ENCODE assay signal across 17 cellular contexts in the genomic region with DNA sequence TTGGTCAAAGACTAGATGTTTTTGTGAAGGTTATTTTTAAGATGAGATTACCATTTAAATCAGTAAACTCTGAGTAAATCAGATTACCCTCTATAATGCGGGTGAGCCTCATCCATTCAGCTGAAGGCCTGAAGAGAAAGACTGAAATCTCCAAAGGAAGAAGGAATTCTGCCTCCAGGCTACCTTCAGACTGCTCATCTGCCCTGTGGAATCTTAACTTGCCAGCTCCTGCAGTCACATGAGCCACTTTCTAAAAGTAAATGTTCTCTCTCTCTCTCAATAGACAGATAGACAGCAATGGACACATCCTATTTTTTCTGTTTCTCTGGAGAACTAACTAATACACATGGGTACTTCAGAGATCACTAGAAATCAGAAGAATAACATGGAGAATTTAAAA.
DNase-seq lines count a peak whose midpoint lies in the region; ATAC-seq and TF ChIP-seq lines count a peak whose summit lies in the region.
"Had no signal": no experiment of that assay in that cellular context is flagged by ENCODE, and none has a peak within 500 bp of the region (broad histone marks: within the 10 kb centered on the region; RNA-seq: fewer than 3 reads in every experiment).

No MANE protein-coding gene starts in this region.

- H2BK120ac ChIP-seq in mesendoderm (ENCODE audit: low read depth, low read length): no peak overlapping the region

- WGBS in mesendoderm (ENCODE audit: extremely low coverage, insufficient coverage, low lambda C conversion rate): no CpG with 5 or more reads among the region's 1 CpG

- H3K9me3 Mint-ChIP-seq in MCF 10A (ENCODE audit: unreplicated experiment): no peaks in the 10 kb centered on the region
- H3K9me3 Mint-ChIP-seq in stimulated activated effector memory CD8-positive, alpha-beta T cell treated with anti-CD3 and anti-CD28 coated beads, Interleukin-12 subunit alpha, Interleukin-12 subunit beta, amount 100 ng/mL, for 72 hours: no peaks in the 10 kb centered on the region

- no peak overlapping the region for H3K4ac ChIP-seq in mesendoderm (ENCODE audit: low read depth, low read length)

- intact Hi-C loops in MCF 10A (cut with micrococcal nuclease) (no loop called here), breast epithelium (cut with DNase I; ENCODE audit: low total_unique reads) (no loop called here)

- CTCF ChIA-PET in MCF 10A (lab: Yijun Ruan, JAX): no interaction called here

- H3K36me3 Mint-ChIP-seq in MCF 10A (ENCODE audit: insufficient read depth, unreplicated experiment): no peaks in the 10 kb centered on the region
- no peaks in the 10 kb centered on the region for H3K36me3 Mint-ChIP-seq in stimulated activated effector memory CD8-positive, alpha-beta T cell treated with anti-CD3 and anti-CD28 coated beads, Interleukin-12 subunit alpha, Interleukin-12 subunit beta, amount 100 ng/mL, for 72 hours
- H3K36me3 Mint-ChIP-seq: CD8-positive, alpha-beta memory T cell had no signal

- no peak overlapping the region for H2AK5ac ChIP-seq in mesendoderm (ENCODE audit: low read length)

- TF ChIP-seq CTCF in MCF 10A (IDR thresholded peaks at IDR 0.05; ENCODE audit: unreplicated experiment): no peak
- no peak for TF ChIP-seq CTCF in breast epithelium (IDR thresholded peaks at IDR 0.05)

- H3K4me1 Mint-ChIP-seq in MCF 10A (ENCODE audit: insufficient read depth, unreplicated experiment): peaks cover 9% of the 10 kb centered on the region
- H3K4me1 Mint-ChIP-seq in stimulated activated effector memory CD8-positive, alpha-beta T cell treated with anti-CD3 and anti-CD28 coated beads, Interleukin-12 subunit alpha, Interleukin-12 subunit beta, amount 100 ng/mL, for 72 hours: no peaks in the 10 kb centered on the region
- H3K4me1 Mint-ChIP-seq: CD8-positive, alpha-beta memory T cell had no signal

- no peaks in the 10 kb centered on the region for H3K79me2 ChIP-seq in mesendoderm (ENCODE audit: control insufficient read depth, insufficient read depth, low read length)

- H4K5ac ChIP-seq in mesendoderm (ENCODE audit: low read length): no peak overlapping the region

- no peak overlapping the region for H2BK15ac ChIP-seq in mesendoderm (replicated peaks; ENCODE audit: low read depth)

- no peak overlapping the region for H2BK5ac ChIP-seq in mesendoderm (ENCODE audit: low read length)

- no peaks in the 10 kb centered on the region for H3K9me3 ChIP-seq in breast epithelium
- H3K9me3 ChIP-seq: BLaER1, Caco-2, HAP-1 had no signal

- H3K4me2 ChIP-seq in mesendoderm (ENCODE audit: low read length): no peak overlapping the region

- peaks cover 6% of the 10 kb centered on the region for H3K79me1 ChIP-seq in mesendoderm (ENCODE audit: low read length)

- no peak for DNase-seq in MCF 10A (ENCODE audit: unreplicated experiment)
- DNase-seq in breast epithelium (ENCODE audit: low spot score in 2 of 2): no peak
- no peak for DNase-seq in epithelial cell of prostate (ENCODE audit: low read depth, low spot score)
- peak; percentile 47 for DNase-seq in mesendoderm
- no peak for DNase-seq in NOMO-1 treated with dmso at 0.1 percent for 144 hours (lab: John Stamatoyannopoulos, UW; ENCODE audit: unreplicated experiment)
- DNase-seq in NCI-H526 (lab: John Stamatoyannopoulos, UW): no peak
- no peak for DNase-seq in stimulated activated effector memory CD8-positive, alpha-beta T cell treated with anti-CD3 and anti-CD28 coated beads, Interleukin-12 subunit alpha, Interleukin-12 subunit beta, amount 100 ng/mL, for 72 hours (ENCODE audit: low spot score in 2 of 2)
- DNase-seq: 8988T; AML-193; Caco-2; CD8-positive, alpha-beta memory T cell; DMS53 had no signal

- no peak overlapping the region for H3K23ac ChIP-seq in mesendoderm (ENCODE audit: low read length)

- no peak overlapping the region for H3K4me3 Mint-ChIP-seq in MCF 10A (ENCODE audit: unreplicated experiment)
- no peak overlapping the region for H3K4me3 Mint-ChIP-seq in stimulated activated effector memory CD8-positive, alpha-beta T cell treated with anti-CD3 and anti-CD28 coated beads, Interleukin-12 subunit alpha, Interleukin-12 subunit beta, amount 100 ng/mL, for 72 hours
- H3K4me3 Mint-ChIP-seq: CD8-positive, alpha-beta memory T cell had no signal

- TF ChIP-seq POLR2A in breast epithelium (IDR thresholded peaks at IDR 0.05): no peak

- H3K18ac ChIP-seq in mesendoderm (ENCODE audit: low read length): no peak overlapping the region

- H3K27ac ChIP-seq in breast epithelium: no peak overlapping the region
- peak overlapping the region; percentile 21 for H3K27ac ChIP-seq in epithelial cell of prostate
- H3K27ac ChIP-seq in mesendoderm (ENCODE audit: low read depth, low read length): no peak overlapping the region
- H3K27ac ChIP-seq: BLaER1 had no signal

- H3K4me1 ChIP-seq in breast epithelium: no peaks in the 10 kb centered on the region
- H3K4me1 ChIP-seq in mesendoderm (ENCODE audit: control insufficient read depth, low read depth, low read length): no peaks in the 10 kb centered on the region
- H3K4me1 ChIP-seq: BLaER1, Caco-2, HAP-1 had no signal

- no peaks in the 10 kb centered on the region for H3K36me3 ChIP-seq in breast epithelium
- no peaks in the 10 kb centered on the region for H3K36me3 ChIP-seq in mesendoderm (ENCODE audit: control insufficient read depth, insufficient read depth, low read length)
- H3K36me3 ChIP-seq: BLaER1, HAP-1 had no signal

- H3K4me3 ChIP-seq in breast epithelium: no peak overlapping the region
- H3K4me3 ChIP-seq in mesendoderm (ENCODE audit: low read length): no peak overlapping the region
- H3K4me3 ChIP-seq: BLaER1, GM12878, HAP-1 had no signal

- POLR2A ChIA-PET in MCF 10A (lab: Yijun Ruan, JAX): no interaction called here

- no TSS peak for BruUV-seq in MCF 10A (replicated peaks; lab: Mats Ljungman, UMichigan)

- no peak overlapping the region for H3K56ac ChIP-seq in mesendoderm (ENCODE audit: low read length)

- H3K27ac Mint-ChIP-seq in MCF 10A (ENCODE audit: low read depth, unreplicated experiment): peak overlapping the region; percentile 25
- no peak overlapping the region for H3K27ac Mint-ChIP-seq in stimulated activated effector memory CD8-positive, alpha-beta T cell treated with anti-CD3 and anti-CD28 coated beads, Interleukin-12 subunit alpha, Interleukin-12 subunit beta, amount 100 ng/mL, for 72 hours

- ATAC-seq in GM21825 (IDR thresholded peaks at IDR 0.05; ENCODE audit: unreplicated experiment): no peak
- ATAC-seq in stimulated activated effector memory CD8-positive, alpha-beta T cell treated with anti-CD3 and anti-CD28 coated beads, Interleukin-12 subunit alpha, Interleukin-12 subunit beta, amount 100 ng/mL, for 72 hours: no peak
- ATAC-seq: GM12878, HepG2 had no signal

- no peak overlapping the region for H3K9ac ChIP-seq in mesendoderm (ENCODE audit: low read length)
- H3K9ac ChIP-seq: BLaER1 had no signal

- no peak overlapping the region for H4K8ac ChIP-seq in mesendoderm (ENCODE audit: low read depth, low read length)

- H3K27me3 ChIP-seq in breast epithelium (no peaks in the 10 kb centered on the region), mesendoderm (ENCODE audit: insufficient read depth, low read length, poor library complexity) (no peaks in the 10 kb centered on the region)
- H3K27me3 ChIP-seq: BLaER1 had no signal

- H3K27me3 Mint-ChIP-seq in MCF 10A (ENCODE audit: insufficient read depth, unreplicated experiment): no peaks in the 10 kb centered on the region
- H3K27me3 Mint-ChIP-seq: CD8-positive, alpha-beta memory T cell had no signal
